In genomic region chr21:44263221-44263671, GRCh38 we compare ENCODE assay signal across 29 cellular contexts. TPM values are rescaled to one million over a fixed set of nuclear protein-coding genes. Genes with fewer than 3 reads are reported as not detected.
DNase-seq lines count a peak whose midpoint lies in the region; ATAC-seq, FAIRE-seq and TF ChIP-seq lines count a peak whose summit lies in the region.
"Had no signal": no experiment of that assay in that cellular context is flagged by ENCODE, and none has a peak within 500 bp of the region (broad histone marks: within the 10 kb centered on the region; RNA-seq: fewer than 3 reads in every experiment).

No MANE protein-coding gene starts in this region.

- H3K9me3 Mint-ChIP-seq in H9: no peaks in the 10 kb centered on the region
- H3K9me3 Mint-ChIP-seq: activated CD8-positive, alpha-beta T cell treated with anti-CD3 and anti-CD28 coated beads for 36 hours; CD4-positive, alpha-beta memory T cell had no signal

- H2BK12ac ChIP-seq in H9 (ENCODE audit: insufficient read length, low read depth, low read length): no peak overlapping the region

- peaks cover 8% of the 10 kb centered on the region for H3K27me3 Mint-ChIP-seq in H9 (ENCODE audit: low read depth)
- H3K27me3 Mint-ChIP-seq: activated CD8-positive, alpha-beta T cell treated with anti-CD3 and anti-CD28 coated beads for 36 hours; CD4-positive, alpha-beta memory T cell had no signal

- H3K56ac ChIP-seq in H9 (ENCODE audit: insufficient read length, low read depth, low read length): no peak overlapping the region

- no peak overlapping the region for H3K4me3 ChIP-seq in K562
- H3K4me3 ChIP-seq: adrenal gland, esophagus squamous epithelium, gastrocnemius medialis, SJCRH30, stomach, tibial artery had no signal

- DNase-seq in H9 (peak; percentile 58), K562 (ENCODE audit: extremely low read depth in 1 of 4, low spot score in 3 of 4) (no peak), left kidney (ENCODE audit: low read depth, low spot score) (peak; percentile 82), sciatic nerve (ENCODE audit: low spot score) (no peak), HUDEP-2 (lab: John Stamatoyannopoulos, UW; ENCODE audit: unreplicated experiment in 76 of 76) (no peak)
- DNase-seq: activated CD4-positive, alpha-beta T cell treated with anti-CD3 and anti-CD28 coated beads for 1 hour; activated CD8-positive, alpha-beta T cell treated with anti-CD3 and anti-CD28 coated beads for 36 hours; activated effector memory CD4-positive, alpha-beta T cell treated with Interleukin-2 at 50 U/mL for 16 hours; CD4-positive, alpha-beta memory T cell; DMS153; esophagus squamous epithelium; gastrocnemius medialis; GF-D8; hypothalamus; NCI-H146; nucleus accumbens; SJCRH30; stomach; T-helper 1 cell; tibial artery had no signal

- H2AK5ac ChIP-seq in H9 (ENCODE audit: insufficient read length, low read length): no peak overlapping the region

- H3K27me3 ChIP-seq in H9 (ENCODE audit: insufficient read depth, low read length): no peaks in the 10 kb centered on the region
- H3K27me3 ChIP-seq in K562 (ENCODE audit: control insufficient read depth in 2 of 2, insufficient read depth in 2 of 2, low read length in 2 of 2): peaks cover 15 to 46% of the 10 kb centered on the region in 2 experiments
- H3K27me3 ChIP-seq: adrenal gland, SJCRH30 had no signal

- H3K4me2 ChIP-seq in H9 (ENCODE audit: insufficient read depth, insufficient read length, low read length) (no peak overlapping the region), K562 (ENCODE audit: insufficient read depth, low read length) (no peak overlapping the region)
- H3K4me2 ChIP-seq: KMS-11 had no signal

- TF ChIP-seq RAD21 in K562 (CRISPR knock-in tag; conservative IDR thresholded peaks at IDR 0.05 in 1 of 2, IDR thresholded peaks at IDR 0.05 in 1 of 2): no peak

- H2AFZ ChIP-seq in H9 (ENCODE audit: low read length) (no peak overlapping the region), K562 (ENCODE audit: low read depth, low read length) (no peak overlapping the region)

- no peak overlapping the region for H3K27ac ChIP-seq in H9 (ENCODE audit: insufficient read length, low read depth, low read length)
- H3K27ac ChIP-seq in K562 (ENCODE audit: extremely low read depth, low read depth, low read length): no peak overlapping the region
- H3K27ac ChIP-seq: adrenal gland, esophagus squamous epithelium, gastrocnemius medialis, KMS-11, SJCRH30, stomach, tibial artery had no signal

- in situ Hi-C loops in K562 (cut with MboI): no loop called here

- no peak for FAIRE-seq in K562 (lab: Jason Lieb, UNC)
- FAIRE-seq: GM18507, RCC 7860, TTC549 had no signal

- no peak overlapping the region; the same call in 1 of the 2 replicates for H3K14ac ChIP-seq in H9 (ENCODE audit: insufficient read depth, low read length)

- H3K9ac ChIP-seq in H9 (ENCODE audit: extremely low read depth, insufficient read length, low read length) (no peak overlapping the region), K562 (ENCODE audit: insufficient read depth in 1 of 2, low read depth in 2 of 2, low read length in 2 of 2) (0 out of 4 replicates have a peak overlapping the region, but pooled peaks of 1 of the 2 experiments have one; percentile 36)
- H3K9ac ChIP-seq: KMS-11 had no signal

- no peak overlapping the region for H2BK15ac ChIP-seq in H9 (ENCODE audit: low read depth, low read length)

- H3K4me1 ChIP-seq in H9 (ENCODE audit: insufficient read depth, low read length) (no peaks in the 10 kb centered on the region; the same call in 1 of the 2 replicates), K562 (replicated peaks in 1 of 2; ENCODE audit: control insufficient read depth in 2 of 2, insufficient read depth in 2 of 2, low read length in 2 of 2) (peaks cover 0 to 25% of the 10 kb centered on the region in 2 experiments; a peak in 2 of 5 replicates)
- H3K4me1 ChIP-seq: adrenal gland, esophagus squamous epithelium, gastrocnemius medialis, SJCRH30, stomach, tibial artery had no signal

- intact Hi-C loops in K562 (cut with micrococcal nuclease): no loop called here
- intact Hi-C loops in sciatic nerve (cut with DNase I): no loop called here

- no peak for ATAC-seq in K562
- peak; percentile 15 for ATAC-seq in sciatic nerve
- no peak for ATAC-seq in GM18505 (IDR thresholded peaks at IDR 0.05; ENCODE audit: unreplicated experiment)
- no peak for ATAC-seq in GM21367 (IDR thresholded peaks at IDR 0.05; ENCODE audit: unreplicated experiment)
- ATAC-seq: activated CD8-positive, alpha-beta T cell treated with anti-CD3 and anti-CD28 coated beads for 36 hours; gastrocnemius medialis had no signal

- H4K5ac ChIP-seq in H9 (ENCODE audit: insufficient read length, low read depth, low read length): no peak overlapping the region

- H3T11ph ChIP-seq in H9 (ENCODE audit: low read length): no peak overlapping the region

- no CpG with 5 or more reads among the region's 18 CpGs for WGBS in H9 (ENCODE audit: extremely low coverage, insufficient read length, low lambda C conversion rate)
- WGBS in K562 (ENCODE audit: insufficient coverage, low coverage, missing lambda C conversion rate): 15% methylated on average over 14 of the region's 18 CpGs

- POLR2A ChIA-PET in K562 (lab: Yijun Ruan, JAX): interaction anchor here (1.3 kb wide), 1 partner anchor 10 kb away, joined by 4 read pairs; no protein-coding TSS in a partner anchor

- H3K79me2 ChIP-seq in H9 (ENCODE audit: insufficient read depth, low read length) (no peaks in the 10 kb centered on the region), K562 (ENCODE audit: control insufficient read depth, insufficient read depth, low read length) (no peaks in the 10 kb centered on the region)

- no peaks in the 10 kb centered on the region for H3K36me3 ChIP-seq in K562 (ENCODE audit: control insufficient read depth, insufficient read depth, low read length)
- H3K36me3 ChIP-seq: adrenal gland, esophagus squamous epithelium, gastrocnemius medialis, SJCRH30, stomach, tibial artery had no signal

- H4K91ac ChIP-seq in H9 (ENCODE audit: insufficient read length, low read depth, low read length): no peak overlapping the region

- H3K79me1 ChIP-seq in H9 (ENCODE audit: insufficient read depth, low read depth, low read length, poor library complexity, severe bottlenecking): no peaks in the 10 kb centered on the region

- no peak overlapping the region for H3K4me3 Mint-ChIP-seq in H9
- H3K4me3 Mint-ChIP-seq: activated CD8-positive, alpha-beta T cell treated with anti-CD3 and anti-CD28 coated beads for 36 hours; CD4-positive, alpha-beta memory T cell had no signal

- no peaks in the 10 kb centered on the region for H3K9me3 ChIP-seq in H9 (ENCODE audit: control insufficient read depth, low read depth, low read length)
- no peaks in the 10 kb centered on the region for H3K9me3 ChIP-seq in K562 (replicated peaks; ENCODE audit: control insufficient read depth, insufficient read depth, low read depth, low read length)
- H3K9me3 ChIP-seq: adrenal gland, esophagus squamous epithelium, gastrocnemius medialis, SJCRH30 had no signal

- H3K4ac ChIP-seq in H9 (ENCODE audit: low read depth, low read length): no peak overlapping the region

- TF ChIP-seq POLR2A in K562 (conservative IDR thresholded peaks at IDR 0.05) (no peak), GM18505 (IDR thresholded peaks at IDR 0.05; ENCODE audit: borderline replicate concordance, extremely low read depth, insufficient read depth, insufficient read length) (no peak)

- TF ChIP-seq EP300 in K562 (IDR thresholded peaks at IDR 0.05; ENCODE audit: low read length): no peak

- no TSS peak for BruUV-seq in K562 (replicated peaks; lab: Mats Ljungman, UMichigan)

- H3K18ac ChIP-seq in H9 (ENCODE audit: insufficient read length, low read depth, low read length): no peak overlapping the region

- H4K8ac ChIP-seq in H9 (replicated peaks; ENCODE audit: insufficient read length, low read depth, low read length): no peak overlapping the region

- H4K20me1 ChIP-seq in H9 (ENCODE audit: control insufficient read depth, insufficient read depth, insufficient read length) (no peaks in the 10 kb centered on the region), K562 (replicated peaks; ENCODE audit: control insufficient read depth, insufficient read depth, low read length) (peaks cover 10% of the 10 kb centered on the region)

- H3K9me1 ChIP-seq in K562 (ENCODE audit: control insufficient read depth, insufficient read depth, low read length): no peaks in the 10 kb centered on the region

- no peaks in the 10 kb centered on the region for H3K23me2 ChIP-seq in H9 (ENCODE audit: insufficient read length, low read depth, low read length, poor library complexity, severe bottlenecking)

- H2BK5ac ChIP-seq in H9 (ENCODE audit: insufficient read length, low read length): no peak overlapping the region

- H2BK20ac ChIP-seq in H9 (ENCODE audit: low read depth, low read length, poor library complexity, severe bottlenecking): no peak overlapping the region

- TF ChIP-seq CTCF in H9 (conservative IDR thresholded peaks at IDR 0.05): no peak
- no peak for TF ChIP-seq CTCF in K562 (IDR thresholded peaks at IDR 0.05 in 2 of 3, conservative IDR thresholded peaks at IDR 0.05 in 1 of 3; ENCODE audit: insufficient read depth in 2 of 3, low read depth in 1 of 3, low read length in 3 of 3)

- H3K36me3 Mint-ChIP-seq in H9 (ENCODE audit: insufficient read depth in 1 of 3, low read depth in 3 of 3): no peaks in the 10 kb centered on the region; a peak in 1 of 7 replicates
- H3K36me3 Mint-ChIP-seq: CD4-positive, alpha-beta memory T cell had no signal

- CTCF ChIA-PET in K562 (lab: Yijun Ruan, JAX; ENCODE audit: low intra/inter-chr PET ratio): no interaction called here

- H3K27ac Mint-ChIP-seq in H9: peak overlapping the region in 1 of 3 experiments; percentile 77; a peak in 1 of 7 replicates
- H3K27ac Mint-ChIP-seq: activated CD8-positive, alpha-beta T cell treated with anti-CD3 and anti-CD28 coated beads for 36 hours; CD4-positive, alpha-beta memory T cell had no signal

- peaks cover 5 to 8% of the 10 kb centered on the region in 2 experiments for H3K4me1 Mint-ChIP-seq in H9

- H3K23ac ChIP-seq in H9 (ENCODE audit: insufficient read length, low read depth, low read length): no peak overlapping the region

- H2BK120ac ChIP-seq in H9 (ENCODE audit: low read depth, low read length, poor library complexity, severe bottlenecking): no peak overlapping the region

RNA-seq across cellular contexts. Expression of gene DNMT3L, which starts 1.5 kb away (rescaled TPM):
- total RNA-seq in H9 (2021): 0.70 and 0.77 TPM in 2 replicates
- total RNA-seq in K562 (2011; cell fraction: chromatin; rRNA removed; ENCODE audit: low replicate concordance): not detected in 2 replicates
- total RNA-seq in K562 (2011; cell fraction: nucleolus; rRNA removed): not detected in 2 replicates
- total RNA-seq in K562 (2011; cell fraction: nucleoplasm; rRNA removed): not detected in 2 replicates
- 0.12 TPM in 1 of 2 replicates, not detected in the other for total RNA-seq in K562 (2014; rRNA removed)
- not detected in 2 replicates for total RNA-seq in K562 (2014; rRNA removed; fragmentation: Illumina TruSeq; extraction: Trizol)
- not detected in 2 replicates for total RNA-seq in K562 (2015; rRNA removed; fragmentation: Illumina TruSeq; extraction: Trizol)
- total RNA-seq in K562 (2021): not detected in 2 replicates
- polyA plus RNA-seq in K562 (2011; rRNA removed): 0.09 TPM in 1 of 2 replicates, not detected in the other
- polyA plus RNA-seq in K562 (2011; cell fraction: cytosol; rRNA removed): not detected in 2 replicates
- 0.40 TPM in 1 of 2 replicates, not detected in the other for polyA plus RNA-seq in K562 (2011; cell fraction: nucleus; rRNA removed)
- not detected in 2 replicates for polyA plus RNA-seq in K562 (2012)
- not detected in 2 replicates for polyA plus RNA-seq in K562 (2014; fragmentation: Illumina TruSeq; extraction: Trizol)
- polyA plus RNA-seq in K562 (2014; fragmentation: Nextera tagmentation; extraction: Ambion mirVana): not detected
- polyA plus RNA-seq in K562 (2014; rRNA removed): 0.08 TPM in 1 of 2 replicates, not detected in the other
- polyA minus RNA-seq in K562 (2011; rRNA and poly(A)+ RNA removed): not detected in 2 replicates
- not detected in 2 replicates for polyA minus RNA-seq in K562 (2011; cell fraction: cytosol; rRNA and poly(A)+ RNA removed)
- not detected in 2 replicates for polyA minus RNA-seq in K562 (2011; cell fraction: nucleus; rRNA and poly(A)+ RNA removed)
- not detected for total RNA-seq in sciatic nerve
- total RNA-seq: activated CD8-positive, alpha-beta T cell treated with anti-CD3 and anti-CD28 coated beads for 36 hours; adrenal gland; CD4-positive, alpha-beta memory T cell; esophagus squamous epithelium; gastrocnemius medialis; kidney epithelial cell; lung microvascular endothelial cell; SJCRH30; stomach had no signal
- polyA plus RNA-seq: adrenal gland; CD4-positive, alpha-beta memory T cell; stomach had no signal

RNA-seq across cellular contexts. Expression of gene AIRE, which starts 22.4 kb away (rescaled TPM):
- total RNA-seq in H9 (2021) (0.17 and 0.39 TPM in 2 replicates), K562 (2014; rRNA removed) (not detected in 2 replicates), K562 (2014; rRNA removed; fragmentation: Illumina TruSeq; extraction: Trizol) (not detected in 2 replicates), K562 (2015; rRNA removed; fragmentation: Illumina TruSeq; extraction: Trizol) (not detected in 2 replicates), K562 (2021) (not detected in 2 replicates), sciatic nerve (0.13 TPM)
- 0.18 TPM in 1 of 2 replicates, not detected in the other for total RNA-seq in K562 (2011; cell fraction: chromatin; rRNA removed; ENCODE audit: low replicate concordance)
- not detected in 2 replicates for total RNA-seq in K562 (2011; cell fraction: nucleolus; rRNA removed)
- total RNA-seq in K562 (2011; cell fraction: nucleoplasm; rRNA removed): not detected in 2 replicates
- polyA plus RNA-seq in K562 (2011; rRNA removed) (not detected in 2 replicates), K562 (2014; fragmentation: Illumina TruSeq; extraction: Trizol) (not detected in 2 replicates), K562 (2014; fragmentation: Nextera tagmentation; extraction: Ambion mirVana) (under 1 TPM in 1 of 2 experiments, not detected in 1; 0.01 TPM), K562 (2014; rRNA removed) (not detected in 2 replicates)
- not detected in 2 replicates for polyA plus RNA-seq in K562 (2011; cell fraction: cytosol; rRNA removed)
- polyA plus RNA-seq in K562 (2011; cell fraction: nucleus; rRNA removed): not detected in 2 replicates
- 0.01 TPM in 1 of 2 replicates, not detected in the other for polyA plus RNA-seq in K562 (2012)
- polyA minus RNA-seq in K562 (2011; rRNA and poly(A)+ RNA removed): not detected in 2 replicates
- polyA minus RNA-seq in K562 (2011; cell fraction: cytosol; rRNA and poly(A)+ RNA removed): not detected in 2 replicates
- polyA minus RNA-seq in K562 (2011; cell fraction: nucleus; rRNA and poly(A)+ RNA removed): not detected in 2 replicates
- total RNA-seq: activated CD8-positive, alpha-beta T cell treated with anti-CD3 and anti-CD28 coated beads for 36 hours; CD4-positive, alpha-beta memory T cell; esophagus squamous epithelium; gastrocnemius medialis; lung microvascular endothelial cell had no signal
- polyA plus RNA-seq: stomach had no signal

RNA-seq across cellular contexts. Expression of gene ICOSLG, which starts 22.5 kb away (rescaled TPM):
- 6.6 and 6.8 TPM in 2 replicates for total RNA-seq in H9 (2021)
- 3.5 and 9.0 TPM in 2 replicates for total RNA-seq in K562 (2011; cell fraction: chromatin; rRNA removed; ENCODE audit: low replicate concordance)
- 2.5 and 7.2 TPM in 2 replicates for total RNA-seq in K562 (2011; cell fraction: nucleolus; rRNA removed)
- 2.3 and 3.1 TPM in 2 replicates for total RNA-seq in K562 (2011; cell fraction: nucleoplasm; rRNA removed)
- total RNA-seq in K562 (2014; rRNA removed): 0.18 and 0.24 TPM in 2 replicates
- 0.07 TPM in 1 of 2 replicates, not detected in the other for total RNA-seq in K562 (2014; rRNA removed; fragmentation: Illumina TruSeq; extraction: Trizol)
- 0.07 and 0.19 TPM in 2 replicates for total RNA-seq in K562 (2015; rRNA removed; fragmentation: Illumina TruSeq; extraction: Trizol)
- total RNA-seq in K562 (2021): 0.34 and 0.62 TPM in 2 replicates
- 1.4 and 2.8 TPM in 2 replicates for polyA plus RNA-seq in K562 (2011; rRNA removed)
- polyA plus RNA-seq in K562 (2011; cell fraction: cytosol; rRNA removed): 1.0 and 1.1 TPM in 2 replicates
- polyA plus RNA-seq in K562 (2011; cell fraction: nucleus; rRNA removed): 3.8 and 5.3 TPM in 2 replicates
- polyA plus RNA-seq in K562 (2012): 2.4 and 4.3 TPM in 2 replicates
- 0.15 and 0.39 TPM in 2 replicates for polyA plus RNA-seq in K562 (2014; fragmentation: Illumina TruSeq; extraction: Trizol)
- under 1 TPM; 0.01 TPM for polyA plus RNA-seq in K562 (2014; fragmentation: Nextera tagmentation; extraction: Ambion mirVana)
- polyA plus RNA-seq in K562 (2014; rRNA removed): 0.15 and 0.23 TPM in 2 replicates
- polyA minus RNA-seq in K562 (2011; rRNA and poly(A)+ RNA removed): 1.1 and 2.7 TPM in 2 replicates
- 1.6 and 2.2 TPM in 2 replicates for polyA minus RNA-seq in K562 (2011; cell fraction: cytosol; rRNA and poly(A)+ RNA removed)
- 1.1 and 2.2 TPM in 2 replicates for polyA minus RNA-seq in K562 (2011; cell fraction: nucleus; rRNA and poly(A)+ RNA removed)
- total RNA-seq in sciatic nerve: 5.3 TPM
- total RNA-seq: SJCRH30 had no signal

RNA-seq across cellular contexts. Expression of gene PFKL, which starts 36.6 kb away (rescaled TPM):
- 105 and 107 TPM in 2 replicates for total RNA-seq in H9 (2021)
- total RNA-seq in K562 (2011; cell fraction: chromatin; rRNA removed; ENCODE audit: low replicate concordance): 83.4 and 274 TPM in 2 replicates
- 193 and 201 TPM in 2 replicates for total RNA-seq in K562 (2011; cell fraction: nucleolus; rRNA removed)
- 97.9 and 105 TPM in 2 replicates for total RNA-seq in K562 (2011; cell fraction: nucleoplasm; rRNA removed)
- 86.9 and 98.3 TPM in 2 replicates for total RNA-seq in K562 (2014; rRNA removed)
- 13.8 and 22.2 TPM in 2 replicates for total RNA-seq in K562 (2014; rRNA removed; fragmentation: Illumina TruSeq; extraction: Trizol)
- total RNA-seq in K562 (2015; rRNA removed; fragmentation: Illumina TruSeq; extraction: Trizol): 45.6 and 45.8 TPM in 2 replicates
- total RNA-seq in K562 (2021): 108 and 124 TPM in 2 replicates
- 50.0 and 84.1 TPM in 2 replicates for polyA plus RNA-seq in K562 (2011; rRNA removed)
- 68.5 and 125 TPM in 2 replicates for polyA plus RNA-seq in K562 (2011; cell fraction: cytosol; rRNA removed)
- 244 and 346 TPM in 2 replicates for polyA plus RNA-seq in K562 (2011; cell fraction: nucleus; rRNA removed)
- 106 and 149 TPM in 2 replicates for polyA plus RNA-seq in K562 (2012)
- polyA plus RNA-seq in K562 (2014; fragmentation: Illumina TruSeq; extraction: Trizol): 37.6 and 65.2 TPM in 2 replicates
- 1 to 10 TPM; 1.1 to 3.9 TPM for polyA plus RNA-seq in K562 (2014; fragmentation: Nextera tagmentation; extraction: Ambion mirVana)
- polyA plus RNA-seq in K562 (2014; rRNA removed): 83.0 and 83.1 TPM in 2 replicates
- polyA minus RNA-seq in K562 (2011; rRNA and poly(A)+ RNA removed): 29.0 and 37.5 TPM in 2 replicates
- 63.7 and 76.3 TPM in 2 replicates for polyA minus RNA-seq in K562 (2011; cell fraction: cytosol; rRNA and poly(A)+ RNA removed)
- 42.3 and 49.5 TPM in 2 replicates for polyA minus RNA-seq in K562 (2011; cell fraction: nucleus; rRNA and poly(A)+ RNA removed)
- total RNA-seq in sciatic nerve: 189 TPM

Comparison
In these comparisons a context has a peak if more than half of its experiments do, and no peak if none do; other contexts are left out.
1. DNase-seq: peak in H9 (single experiment) and left kidney (single experiment); none in K562 (0 of 4), sciatic nerve (single experiment) and HUDEP-2 (0 of 76).